Comparison of ENCODE assay signal across 19 cellular contexts in the genomic region with DNA sequence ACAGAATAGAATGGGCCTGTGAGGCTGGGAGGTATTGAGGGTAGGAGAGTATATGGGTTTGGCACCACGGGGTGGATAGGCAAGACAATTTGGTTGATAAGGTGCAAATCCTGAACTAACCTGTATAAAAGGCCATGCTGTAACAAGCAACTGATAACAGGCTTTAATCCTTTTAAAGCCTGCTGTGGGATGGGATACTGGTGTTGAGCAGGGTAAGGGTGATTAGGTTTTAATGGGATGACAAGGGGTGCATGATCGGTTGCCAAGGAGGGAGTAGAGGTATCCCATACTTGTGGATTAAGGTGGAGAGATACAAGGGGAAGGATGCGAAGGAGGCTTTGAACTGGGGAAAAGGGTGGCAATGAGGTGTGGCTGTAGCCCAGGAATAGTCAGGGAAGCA. TPM values are rescaled to one million over a fixed set of nuclear protein-coding genes. Genes with fewer than 3 reads are reported as not detected.
"Had no signal": no experiment of that assay in that cellular context is flagged by ENCODE, and none has a peak within 500 bp of the region (broad histone marks: within the 10 kb centered on the region; RNA-seq: fewer than 3 reads in every experiment).

No MANE protein-coding gene starts in this region.

RNA-seq across cellular contexts. Expression of a gene that starts 13.3 kb away (rescaled TPM):
- total RNA-seq: natural killer cell, osteocyte had no signal
- polyA plus RNA-seq: naive thymus-derived CD4-positive, alpha-beta T cell; neural cell had no signal

RNA-seq across cellular contexts. Expression of a gene that starts 34.9 kb away (rescaled TPM):
- total RNA-seq: osteocyte had no signal
- polyA plus RNA-seq: neural cell, smooth muscle cell had no signal

RNA-seq across cellular contexts. Expression of a gene that starts 47.7 kb away (rescaled TPM):
- total RNA-seq: naive thymus-derived CD4-positive, alpha-beta T cell; natural killer cell; omental fat pad; osteocyte; pancreas; posterior vena cava; prostate gland; pulmonary artery endothelial cell; right atrium auricular region; sciatic nerve; smooth muscle cell; spleen; suprapubic skin; testis; transverse colon; upper lobe of left lung; ureter; vagina had no signal
- polyA plus RNA-seq: naive thymus-derived CD4-positive, alpha-beta T cell; neural cell; pancreas; smooth muscle cell; spleen had no signal
